In the genomic region with DNA sequence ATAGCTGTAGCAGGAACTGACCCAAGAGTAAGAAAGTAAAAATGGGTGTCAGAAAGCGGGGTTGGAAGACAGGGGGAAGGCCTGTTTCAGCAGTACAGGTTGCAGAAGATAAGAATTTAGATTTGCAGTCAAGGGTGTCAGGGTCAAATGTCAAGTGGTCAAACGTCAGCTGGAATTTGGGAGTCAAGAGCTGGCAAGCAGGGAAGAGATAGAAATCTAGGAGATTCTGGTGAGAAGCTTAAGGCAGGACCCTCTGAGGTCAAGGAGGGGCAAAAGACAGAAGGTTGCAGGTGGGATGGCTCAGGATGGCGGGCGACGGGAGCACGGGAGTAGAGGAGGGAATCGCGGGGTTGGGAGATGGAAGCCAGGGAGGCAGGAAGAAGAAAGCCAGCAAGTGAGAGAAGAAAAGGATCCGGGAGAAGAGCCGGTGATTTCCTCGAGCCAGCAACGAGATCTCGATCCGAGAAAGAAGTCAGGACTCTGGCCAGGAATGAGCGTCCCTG, we compare ENCODE assay signal across 1 cellular context.
TF ChIP-seq lines count a peak whose summit lies in the region.

No MANE protein-coding gene starts in this region.

TF ChIP-seq in HCT116, 20 proteins besides CTCF, POLR2A, EP300 and RAD21 (continued from another document):
- TF ChIP-seq ZFX (IDR thresholded peaks at IDR 0.05), result no peak
- TF ChIP-seq EGR1 (IDR thresholded peaks at IDR 0.05; ENCODE audit: low read depth), result no peak
- TF ChIP-seq, protein P1, sequence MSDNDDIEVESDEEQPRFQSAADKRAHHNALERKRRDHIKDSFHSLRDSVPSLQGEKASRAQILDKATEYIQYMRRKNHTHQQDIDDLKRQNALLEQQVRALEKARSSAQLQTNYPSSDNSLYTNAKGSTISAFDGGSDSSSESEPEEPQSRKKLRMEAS (IDR thresholded peaks at IDR 0.05), result no peak
- no peak for TF ChIP-seq SIN3A (IDR thresholded peaks at IDR 0.05; ENCODE audit: low read depth)
- TF ChIP-seq JUND (IDR thresholded peaks at IDR 0.05), result no peak
- TF ChIP-seq TCF7L2 (IDR thresholded peaks at IDR 0.05; ENCODE audit: borderline replicate concordance, extremely low read depth, insufficient read depth, insufficient read length), result no peak
- no peak for TF ChIP-seq SP1 (IDR thresholded peaks at IDR 0.05; ENCODE audit: low read depth)
- TF ChIP-seq, protein P2, sequence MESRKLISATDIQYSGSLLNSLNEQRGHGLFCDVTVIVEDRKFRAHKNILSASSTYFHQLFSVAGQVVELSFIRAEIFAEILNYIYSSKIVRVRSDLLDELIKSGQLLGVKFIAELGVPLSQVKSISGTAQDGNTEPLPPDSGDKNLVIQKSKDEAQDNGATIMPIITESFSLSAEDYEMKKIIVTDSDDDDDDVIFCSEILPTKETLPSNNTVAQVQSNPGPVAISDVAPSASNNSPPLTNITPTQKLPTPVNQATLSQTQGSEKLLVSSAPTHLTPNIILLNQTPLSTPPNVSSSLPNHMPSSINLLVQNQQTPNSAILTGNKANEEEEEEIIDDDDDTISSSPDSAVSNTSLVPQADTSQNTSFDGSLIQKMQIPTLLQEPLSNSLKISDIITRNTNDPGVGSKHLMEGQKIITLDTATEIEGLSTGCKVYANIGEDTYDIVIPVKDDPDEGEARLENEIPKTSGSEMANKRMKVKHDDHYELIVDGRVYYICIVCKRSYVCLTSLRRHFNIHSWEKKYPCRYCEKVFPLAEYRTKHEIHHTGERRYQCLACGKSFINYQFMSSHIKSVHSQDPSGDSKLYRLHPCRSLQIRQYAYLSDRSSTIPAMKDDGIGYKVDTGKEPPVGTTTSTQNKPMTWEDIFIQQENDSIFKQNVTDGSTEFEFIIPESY (IDR thresholded peaks at IDR 0.05; ENCODE audit: extremely low read depth, insufficient replicate concordance, low read length), result no peak
- TF ChIP-seq EZH2phosphoT487 (IDR thresholded peaks at IDR 0.05; ENCODE audit: borderline replicate concordance), result no peak
- no peak for TF ChIP-seq POLR2AphosphoS5 (IDR thresholded peaks at IDR 0.05; ENCODE audit: low read depth, low read length)
- no peak for TF ChIP-seq YY1 (IDR thresholded peaks at IDR 0.05; ENCODE audit: extremely low read depth, insufficient replicate concordance, low read depth, low read length)
